22 cellular contexts compared by ENCODE assay signal in the genomic region with DNA sequence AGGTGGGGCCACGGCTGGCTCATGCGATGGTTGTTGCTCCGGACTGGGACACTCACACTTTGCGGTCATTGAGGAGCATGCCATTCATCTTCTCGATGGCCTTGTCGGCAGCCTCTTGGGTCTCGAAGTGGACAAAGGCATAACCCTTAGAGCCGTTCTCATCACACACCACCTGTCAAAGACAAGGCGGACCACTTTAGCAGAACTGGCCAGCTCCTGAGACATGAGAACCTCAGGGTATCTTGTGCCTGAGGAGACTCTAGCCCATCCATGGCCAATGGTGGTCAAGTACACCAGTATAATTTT.
"Had no signal": no experiment of that assay in that cellular context is flagged by ENCODE, and none has a peak within 500 bp of the region (broad histone marks: within the 10 kb centered on the region; RNA-seq: fewer than 3 reads in every experiment).

No MANE protein-coding gene starts in this region.

- H3K4me3 Mint-ChIP-seq: memory B cell, mesothelial cell of epicardium, natural killer cell had no signal

- H3K4me2 ChIP-seq: smooth muscle cell had no signal

- H3K27ac ChIP-seq: epithelial cell of prostate, esophagus muscularis mucosa, gastroesophageal sphincter, left ventricle myocardium inferior, lower lobe of right lung, ovary, suprapubic skin, thyroid gland had no signal

- H3K27me3 Mint-ChIP-seq: memory B cell, type B pancreatic cell had no signal

- FAIRE-seq: urothelium cell line had no signal

- H3K9me3 ChIP-seq: esophagus muscularis mucosa, gastroesophageal sphincter, left ventricle myocardium inferior, lower lobe of right lung, ovary, suprapubic skin, thyroid gland had no signal

- DNase-seq: effector memory CD4-positive, alpha-beta T cell; glutamatergic neuron; islet precursor cell; left ventricle myocardium inferior; lower lobe of right lung; natural killer cell; nucleus accumbens; ovary; right cardiac atrium; stimulated activated CD4-positive, alpha-beta T cell treated with anti-CD3 and anti-CD28 coated beads, Interleukin-2, amount 100 ng/mL, for 48 hours; stimulated activated naive CD4-positive, alpha-beta T cell treated with Interleukin-2 at 50 U/mL for 16 hours; thyroid gland had no signal

- ATAC-seq: gastroesophageal sphincter, lower lobe of right lung, natural killer cell, right cardiac atrium had no signal

- H3K27ac Mint-ChIP-seq: mesothelial cell of epicardium, natural killer cell, type B pancreatic cell had no signal

- H3K4me3 ChIP-seq: esophagus muscularis mucosa, gastroesophageal sphincter, left ventricle myocardium inferior, lower lobe of right lung, ovary, smooth muscle cell, suprapubic skin, thyroid gland had no signal

- H3K9me3 Mint-ChIP-seq: memory B cell, mesothelial cell of epicardium, natural killer cell, neural crest cell, type B pancreatic cell had no signal

- H3K27me3 ChIP-seq: esophagus muscularis mucosa, gastroesophageal sphincter, ovary, suprapubic skin, thyroid gland had no signal
